Comparison of ENCODE assay signal across 9 cellular contexts in the genomic region with DNA sequence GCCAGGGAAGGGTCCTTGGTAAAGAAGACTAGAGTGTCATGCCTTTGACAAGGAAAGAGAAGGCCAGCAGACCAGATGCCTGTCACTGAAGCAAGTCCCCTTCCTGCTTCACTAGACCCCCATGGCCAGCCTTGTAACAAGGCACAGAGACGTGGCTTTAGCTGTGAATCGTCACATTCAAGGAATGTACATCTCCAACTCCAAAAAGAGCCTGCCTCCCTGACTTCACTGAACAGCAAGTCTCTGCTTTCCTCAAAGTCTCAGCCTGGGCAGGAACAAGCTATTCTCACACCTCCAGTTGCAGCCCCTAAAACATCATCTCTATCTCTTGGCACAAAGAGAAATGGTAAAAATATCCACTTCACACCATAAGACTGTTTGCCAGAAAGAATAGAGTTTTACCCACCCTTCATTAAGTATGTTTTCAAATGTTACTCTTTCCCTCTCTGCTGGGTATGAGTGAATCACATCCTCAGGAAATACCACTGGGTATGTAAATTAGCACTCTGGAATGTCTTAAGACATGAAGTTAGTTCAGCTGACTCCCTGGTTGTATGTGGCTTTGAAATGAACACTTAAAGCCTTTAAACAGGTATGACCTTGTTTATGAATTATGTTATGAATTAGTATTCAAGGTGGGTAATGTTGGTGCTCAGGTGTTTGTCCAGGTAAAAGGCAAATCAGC. TPM values are rescaled to one million over a fixed set of nuclear protein-coding genes. Genes with fewer than 3 reads are reported as not detected.
DNase-seq lines count a peak whose midpoint lies in the region; ATAC-seq, FAIRE-seq and TF ChIP-seq lines count a peak whose summit lies in the region.
"Had no signal": no experiment of that assay in that cellular context is flagged by ENCODE, and none has a peak within 500 bp of the region (broad histone marks: within the 10 kb centered on the region; RNA-seq: fewer than 3 reads in every experiment).

No MANE protein-coding gene starts in this region.

- 61% methylated on average over 2 of the region's 2 CpGs for WGBS in esophagus muscularis mucosa

- no peaks in the 10 kb centered on the region for H3K79me2 ChIP-seq in astrocyte (ENCODE audit: insufficient read depth, low read length)

- TF ChIP-seq CTCF in astrocyte (IDR thresholded peaks at IDR 0.05; ENCODE audit: insufficient read depth, low read depth, low read length) = no peak
- TF ChIP-seq CTCF in left lung (IDR thresholded peaks at IDR 0.05) = no peak
- no peak for TF ChIP-seq CTCF in esophagus muscularis mucosa (IDR thresholded peaks at IDR 0.05)
- no peak for TF ChIP-seq CTCF in natural killer cell (IDR thresholded peaks at IDR 0.05)

- ATAC-seq in left lung = peak; percentile 86
- ATAC-seq in HG03135 (IDR thresholded peaks at IDR 0.05; ENCODE audit: unreplicated experiment) = no peak
- ATAC-seq in natural killer cell = no peak

- DNase-seq in ACHN = peak; percentile 82
- peak; percentile 68 for DNase-seq in HT-29 (ENCODE audit: low spot score)
- peak; percentile 96 for DNase-seq in astrocyte (ENCODE audit: low read depth)
- DNase-seq in left lung = no peak
- DNase-seq in esophagus muscularis mucosa (ENCODE audit: extremely low spot score) = no peak
- DNase-seq in natural killer cell = no peak
- DNase-seq in NCI-H2081 treated with DMSO at 0.1 percent for 48 hours (lab: John Stamatoyannopoulos, UW) = no peak
- DNase-seq: left colon had no signal

- H3K4me3 Mint-ChIP-seq in astrocyte (ENCODE audit: unreplicated experiment) (peak overlapping the region; percentile 43), natural killer cell (no peak overlapping the region)

- H3K27me3 ChIP-seq in astrocyte (ENCODE audit: insufficient read depth, low read length) = no peaks in the 10 kb centered on the region
- H3K27me3 ChIP-seq in left lung = no peaks in the 10 kb centered on the region
- no peaks in the 10 kb centered on the region for H3K27me3 ChIP-seq in esophagus muscularis mucosa

- peak overlapping the region; percentile 81 for H3K9ac ChIP-seq in astrocyte (ENCODE audit: low read length)

- no peak for TF ChIP-seq POLR2A in esophagus muscularis mucosa (IDR thresholded peaks at IDR 0.05; ENCODE audit: low read depth)

- intact Hi-C loops in left lung (cut with DNase I) = no loop called here
- intact Hi-C loops in esophagus muscularis mucosa (cut with DNase I) = no loop called here
- intact Hi-C loops in natural killer cell (cut with micrococcal nuclease) = no loop called here

- peak overlapping the region; percentile 96 for H3K27ac ChIP-seq in astrocyte (ENCODE audit: low read depth, low read length)
- H3K27ac ChIP-seq in left lung = peak overlapping the region; percentile 28 to 63
- H3K27ac ChIP-seq in esophagus muscularis mucosa (replicated peaks in 1 of 4) = peak overlapping the region in 2 of 4 donors; percentile 15 to 46

- no peak for TF ChIP-seq EP300 in esophagus muscularis mucosa (IDR thresholded peaks at IDR 0.05)

- H3K36me3 Mint-ChIP-seq in astrocyte (ENCODE audit: low read depth, unreplicated experiment) = no peaks in the 10 kb centered on the region
- no peaks in the 10 kb centered on the region for H3K36me3 Mint-ChIP-seq in natural killer cell

- in situ Hi-C loops in ACHN (cut with HindIII; ENCODE audit: low pct_ligation_motif_present, low pct_unique_long_range_greater_than_20kb, low sequenced_read_pairs) = no loop called here

- no peaks in the 10 kb centered on the region for H3K27me3 Mint-ChIP-seq in astrocyte (ENCODE audit: low read depth, unreplicated experiment)
- H3K27me3 Mint-ChIP-seq in natural killer cell (ENCODE audit: low read depth in 2 of 2) = peaks cover 0 to 7% of the 10 kb centered on the region in 2 donors

- H3K36me3 ChIP-seq in astrocyte (ENCODE audit: insufficient read depth, low read length) (no peaks in the 10 kb centered on the region), left lung (no peaks in the 10 kb centered on the region), esophagus muscularis mucosa (no peaks in the 10 kb centered on the region)

- H2AFZ ChIP-seq in astrocyte (ENCODE audit: low read depth, low read length) = peak overlapping the region; percentile 21

- peak overlapping the region; percentile 50 for H3K4me3 ChIP-seq in astrocyte (ENCODE audit: insufficient read depth, low read depth, low read length)
- no peak overlapping the region for H3K4me3 ChIP-seq in left lung
- no peak overlapping the region for H3K4me3 ChIP-seq in esophagus muscularis mucosa

- peak overlapping the region; percentile 96 for H3K27ac Mint-ChIP-seq in astrocyte (ENCODE audit: unreplicated experiment)
- no peak overlapping the region for H3K27ac Mint-ChIP-seq in natural killer cell

- no peaks in the 10 kb centered on the region for H4K20me1 ChIP-seq in astrocyte (ENCODE audit: insufficient read depth, low read length)

- peak overlapping the region; percentile 78 for H3K4me2 ChIP-seq in astrocyte (ENCODE audit: low read length)

- H3K4me1 Mint-ChIP-seq in astrocyte (ENCODE audit: low read depth, unreplicated experiment) = peaks cover 60% of the 10 kb centered on the region
- peaks cover 0 to 10% of the 10 kb centered on the region in 2 donors for H3K4me1 Mint-ChIP-seq in natural killer cell

- FAIRE-seq in astrocyte (lab: Jason Lieb, UNC) = peak; percentile 95

- no peaks in the 10 kb centered on the region for H3K9me3 Mint-ChIP-seq in astrocyte (ENCODE audit: unreplicated experiment)
- H3K9me3 Mint-ChIP-seq in natural killer cell = no peaks in the 10 kb centered on the region

- H3K9me3 ChIP-seq in astrocyte (ENCODE audit: insufficient read depth, low read depth, low read length) = no peaks in the 10 kb centered on the region
- H3K9me3 ChIP-seq in left lung = no peaks in the 10 kb centered on the region
- no peaks in the 10 kb centered on the region for H3K9me3 ChIP-seq in esophagus muscularis mucosa

- H3K4me1 ChIP-seq in astrocyte (ENCODE audit: insufficient read depth, low read length) (peaks cover 56% of the 10 kb centered on the region), left lung (peaks cover 12 to 22% of the 10 kb centered on the region in 2 donors), esophagus muscularis mucosa (peaks cover 0 to 8% (median 1%) of the 10 kb centered on the region in 4 donors)

RNA-seq across cellular contexts. Expression of gene NT5E, which starts 46.4 kb away (rescaled TPM):
- total RNA-seq in HT-29 (2014; rRNA removed; shearing (Covaris generic)) = 57.4 and 74.7 TPM in 2 replicates
- total RNA-seq in astrocyte (76.1 and 77.4 TPM in 2 replicates), left lung (1 to 10 TPM; 9.1 to 10.0 TPM), esophagus muscularis mucosa (10 to 100 TPM; 10.4 to 29.7 (median 18.9) TPM), natural killer cell (under 1 TPM in 2 of 3 donors, not detected in 1; 0.57 to 0.70 TPM)

Comparison
In these comparisons a context has a peak if more than half of its experiments do, and no peak if none do; other contexts are left out.
1. DNase-seq: peak in ACHN (single experiment), HT-29 (single experiment) and astrocyte (single experiment); none in left lung (0 of 2), esophagus muscularis mucosa (single experiment), natural killer cell (single experiment) and NCI-H2081 treated with DMSO at 0.1 percent for 48 hours (single experiment).
2. RNA of gene NT5E, which starts 46.4 kb away (total RNA-seq): 76.1 to 77.4 TPM in astrocyte, 57.4 to 74.7 TPM in HT-29, 10.4 to 29.7 TPM in esophagus muscularis mucosa and 9.1 to 10.0 TPM in left lung; 0.57 to 0.70 TPM in natural killer cell; every median in the first group is over 4 times any median in the second.